ENCODE assay signal across 14 cellular contexts in genomic region chr2:232310189-232310588, GRCh38.
DNase-seq lines count a peak whose midpoint lies in the region; ATAC-seq lines count a peak whose summit lies in the region.
"Had no signal": no experiment of that assay in that cellular context is flagged by ENCODE, and none has a peak within 500 bp of the region (broad histone marks: within the 10 kb centered on the region; RNA-seq: fewer than 3 reads in every experiment).

No MANE protein-coding gene starts in this region.

- H3K9me3 Mint-ChIP-seq in activated naive CD4-positive, alpha-beta T cell treated with anti-CD3 and anti-CD28 coated beads, Interleukin-2, amount 50 U/mL, for 72 hours: peaks cover 0 to 18% of the 10 kb centered on the region in 2 donors
- peaks cover 0 to 7% (median 0%) of the 10 kb centered on the region in 9 donors for H3K9me3 Mint-ChIP-seq in naive thymus-derived CD8-positive, alpha-beta T cell

- H3K4me3 Mint-ChIP-seq in naive thymus-derived CD8-positive, alpha-beta T cell: peak overlapping the region in 9 of 10 donors; percentile 50 to 82 (median 74)

- H3K27ac Mint-ChIP-seq in activated naive CD4-positive, alpha-beta T cell treated with anti-CD3 and anti-CD28 coated beads, Interleukin-2, amount 50 U/mL, for 72 hours: peak overlapping the region; percentile 72 to 76
- H3K27ac Mint-ChIP-seq in naive thymus-derived CD8-positive, alpha-beta T cell: peak overlapping the region; percentile 89 to 97 (median 94)

- no peaks in the 10 kb centered on the region for H4K20me1 ChIP-seq in BLaER1 treated with 17β-estradiol and CSF1 and Interleukin-3, amounts not matched to agents 10 nM and 100 nM

- no peak for DNase-seq in activated naive CD4-positive, alpha-beta T cell treated with anti-CD3 and anti-CD28 coated beads, Interleukin-2, amount 50 U/mL, for 72 hours (ENCODE audit: low spot score in 2 of 2)
- DNase-seq in naive thymus-derived CD8-positive, alpha-beta T cell: peak in 1 of 10 donors; percentile 61
- DNase-seq in NCI-H2081 (lab: John Stamatoyannopoulos, UW): no peak
- DNase-seq in GM19238 (ENCODE audit: insufficient read length, low spot score): no peak
- DNase-seq in iPS-NIHi7 (ENCODE audit: extremely low spot score): no peak
- DNase-seq: adrenal gland, midbrain, MV-4-11, NCI-H446 treated with DMSO at 0.1 percent for 48 hours, sigmoid colon had no signal

- peak overlapping the region in 8 of 11 experiments; percentile 13 to 58 (median 41); a peak in 14 of 22 replicates for H3K9ac ChIP-seq in BLaER1 treated with 17β-estradiol and CSF1 and Interleukin-3, amounts not matched to agents 10 nM and 100 nM

- peaks cover 51 to 96% (median 90%) of the 10 kb centered on the region in 4 donors for H3K4me1 Mint-ChIP-seq in naive thymus-derived CD8-positive, alpha-beta T cell

- peak overlapping the region in 10 of 11 experiments; percentile 19 to 73 (median 54); a peak in 17 of 22 replicates for H3K27ac ChIP-seq in BLaER1 treated with 17β-estradiol and CSF1 and Interleukin-3, amounts not matched to agents 10 nM and 100 nM
- peak overlapping the region; percentile 74 for H3K27ac ChIP-seq in KOPT-K1 (ENCODE audit: low read depth, low read length, poor library complexity, severe bottlenecking)
- H3K27ac ChIP-seq: adrenal gland, HL-60, sigmoid colon had no signal

- peaks cover 10 to 37% of the 10 kb centered on the region in 2 donors for H3K36me3 Mint-ChIP-seq in activated naive CD4-positive, alpha-beta T cell treated with anti-CD3 and anti-CD28 coated beads, Interleukin-2, amount 50 U/mL, for 72 hours
- peaks cover 0 to 7% (median 6%) of the 10 kb centered on the region in 3 donors for H3K36me3 Mint-ChIP-seq in naive thymus-derived CD8-positive, alpha-beta T cell

- H3K27me3 Mint-ChIP-seq in naive thymus-derived CD8-positive, alpha-beta T cell: no peaks in the 10 kb centered on the region

- H3K4me2 ChIP-seq in BLaER1 treated with 17β-estradiol and CSF1 and Interleukin-3, amounts not matched to agents 10 nM and 100 nM: peak overlapping the region; percentile 67 to 86 (median 79)

- peaks cover 41 to 75% (median 64%) of the 10 kb centered on the region in 10 experiments for H3K4me1 ChIP-seq in BLaER1 treated with 17β-estradiol and CSF1 and Interleukin-3, amounts not matched to agents 10 nM and 100 nM

- POLR2A ChIA-PET in naive thymus-derived CD8-positive, alpha-beta T cell (lab: Charles Lee): interaction anchor here (1.1 to 6.9 kb wide), 7 partner anchors 8 to 171 kb away, joined by 3 to 80 read pairs (median 16); no protein-coding TSS in a partner anchor

- H3K4me3 ChIP-seq in BLaER1 treated with 17β-estradiol and CSF1 and Interleukin-3, amounts not matched to agents 10 nM and 100 nM: no peak overlapping the region
- H3K4me3 ChIP-seq: adrenal gland, sigmoid colon had no signal

- ATAC-seq in activated naive CD4-positive, alpha-beta T cell treated with anti-CD3 and anti-CD28 coated beads, Interleukin-2, amount 50 U/mL, for 72 hours: peak; percentile 33 to 62
- ATAC-seq in naive thymus-derived CD8-positive, alpha-beta T cell: peak; percentile 30 to 44
- ATAC-seq in GM21576 (IDR thresholded peaks at IDR 0.05; ENCODE audit: unreplicated experiment): no peak

- H3K27me3 ChIP-seq in BLaER1 treated with 17β-estradiol and CSF1 and Interleukin-3, amounts not matched to agents 10 nM and 100 nM: no peaks in the 10 kb centered on the region
- H3K27me3 ChIP-seq: adrenal gland, sigmoid colon had no signal

- peaks cover 8 to 35% (median 22%) of the 10 kb centered on the region in 11 experiments; a peak in 17 of 22 replicates for H3K36me3 ChIP-seq in BLaER1 treated with 17β-estradiol and CSF1 and Interleukin-3, amounts not matched to agents 10 nM and 100 nM
- H3K36me3 ChIP-seq in KOPT-K1 (ENCODE audit: insufficient read depth, low read length): peaks cover 5% of the 10 kb centered on the region; the same call in 1 of the 2 replicates
- H3K36me3 ChIP-seq: adrenal gland had no signal

- peaks cover 20 to 30% (median 25%) of the 10 kb centered on the region in 11 experiments for H3K9me3 ChIP-seq in BLaER1 treated with 17β-estradiol and CSF1 and Interleukin-3, amounts not matched to agents 10 nM and 100 nM (replicated peaks in 1 of 11)
- peaks cover 20% of the 10 kb centered on the region for H3K9me3 ChIP-seq in KOPT-K1 (ENCODE audit: insufficient read depth, low read length, poor library complexity, severe bottlenecking)
- H3K9me3 ChIP-seq: adrenal gland had no signal
